In genomic region chr22:43481528-43482309, GRCh38 we compare ENCODE assay signal across 9 cellular contexts.
DNase-seq lines count a peak whose midpoint lies in the region; ATAC-seq and TF ChIP-seq lines count a peak whose summit lies in the region.
"Had no signal": no experiment of that assay in that cellular context is flagged by ENCODE, and none has a peak within 500 bp of the region (broad histone marks: within the 10 kb centered on the region; RNA-seq: fewer than 3 reads in every experiment).

No MANE protein-coding gene starts in this region.

- no peak for TF ChIP-seq CTCF in HEK293 (tag by site-specific recombination; IDR thresholded peaks at IDR 0.05)

- peaks cover 0 to 2% of the 10 kb centered on the region in 2 donors for H3K4me1 Mint-ChIP-seq in effector memory CD8-positive, alpha-beta T cell (ENCODE audit: low read depth in 2 of 2)

- H3K9me3 ChIP-seq in HEK293 (ENCODE audit: control insufficient read depth, insufficient read depth, low read depth, low read length), result no peaks in the 10 kb centered on the region

- ATAC-seq in GM19395 (IDR thresholded peaks at IDR 0.05; ENCODE audit: unreplicated experiment) (no peak), GM21447 (IDR thresholded peaks at IDR 0.05; ENCODE audit: unreplicated experiment) (no peak)
- no peak for ATAC-seq in effector memory CD8-positive, alpha-beta T cell (replicated peaks)

- peaks cover 2% of the 10 kb centered on the region in 2 donors for H3K27me3 Mint-ChIP-seq in effector memory CD8-positive, alpha-beta T cell

- peak overlapping the region in 1 of 2 donors; percentile 6 for H3K4me3 Mint-ChIP-seq in effector memory CD8-positive, alpha-beta T cell

- H3K36me3 Mint-ChIP-seq in effector memory CD8-positive, alpha-beta T cell (ENCODE audit: insufficient read depth), result no peaks in the 10 kb centered on the region

- CTCF ChIA-PET in HEK293 (lab: Yijun Ruan, JAX), result interaction anchor here (0.7 to 1.4 kb wide), 4 partner anchors 9 to 250 kb away, joined by 3 to 5 read pairs (median 4); no protein-coding TSS in a partner anchor

- no peaks in the 10 kb centered on the region for H3K9me3 Mint-ChIP-seq in effector memory CD8-positive, alpha-beta T cell

- DNase-seq in ELF-1 (ENCODE audit: low read depth, low spot score) (peak; percentile 15), middle frontal gyrus (ENCODE audit: extremely low spot score, low spot score) (peak; percentile 57), NCI-H774 (lab: John Stamatoyannopoulos, UW) (no peak)
- peak; percentile 15 to 16 for DNase-seq in activated CD4-positive, alpha-beta T cell treated with anti-CD3 and anti-CD28 coated beads, Interleukin-2, amount 50 U/mL, for 48 hours
- DNase-seq in effector memory CD8-positive, alpha-beta T cell, result no peak

- H3K4me3 ChIP-seq in HEK293 (ENCODE audit: low read depth, low read length), result no peak overlapping the region
- H3K4me3 ChIP-seq: skin epidermis had no signal

- no peaks in the 10 kb centered on the region for H3K4me1 ChIP-seq in HEK293 (ENCODE audit: control insufficient read depth, insufficient read depth, low read length)

- H3K27ac Mint-ChIP-seq in effector memory CD8-positive, alpha-beta T cell, result no peak overlapping the region

- H3K36me3 ChIP-seq in HEK293 (ENCODE audit: control insufficient read depth in 2 of 2, insufficient read depth in 1 of 2, low read length in 2 of 2), result no peaks in the 10 kb centered on the region

- no peak overlapping the region for H3K27ac ChIP-seq in HEK293 (ENCODE audit: extremely low read depth, low read depth, low read length)

- POLR2A ChIA-PET in HEK293 (lab: Yijun Ruan, JAX), result interaction anchor here (0.6 kb wide), 1 partner anchor 136 kb away, joined by 4 read pairs; no protein-coding TSS in a partner anchor

TF ChIP-seq in HEK293, 187 proteins besides CTCF, POLR2A, EP300 and RAD21:
- TF ChIP-seq SP7 (tag by site-specific recombination; IDR thresholded peaks at IDR 0.05) (no peak), ZNF518A (tag by site-specific recombination; conservative IDR thresholded peaks at IDR 0.05; ENCODE audit: low read depth) (no peak), ZNF654 (tag by site-specific recombination; IDR thresholded peaks at IDR 0.05; ENCODE audit: low read depth) (0 out of 2 replicates have a peak, but pooled peaks have one; percentile 13), ZNF148 (tag by site-specific recombination; IDR thresholded peaks at IDR 0.05; ENCODE audit: borderline replicate concordance) (no peak), ZIC2 (tag by site-specific recombination; IDR thresholded peaks at IDR 0.05) (peak; percentile 46), ZNF354C (tag by site-specific recombination; IDR thresholded peaks at IDR 0.05; ENCODE audit: borderline replicate concordance, low read depth) (no peak), ZNF488 (tag by site-specific recombination; IDR thresholded peaks at IDR 0.05) (no peak), ZNF184 (tag by site-specific recombination; IDR thresholded peaks at IDR 0.05) (no peak), ZBTB48 (tag by site-specific recombination; IDR thresholded peaks at IDR 0.05) (no peak), REPIN1 (tag by site-specific recombination; IDR thresholded peaks at IDR 0.05; ENCODE audit: low read depth) (no peak), GLIS1 (tag by site-specific recombination; IDR thresholded peaks at IDR 0.05) (0 out of 2 replicates have a peak, but pooled peaks have one; percentile 17), ZBTB11 (tag by site-specific recombination; conservative IDR thresholded peaks at IDR 0.05; ENCODE audit: low read depth) (no peak)
TF ChIP-seq in HEK293: peak in this region for 3.

Comparison
In these comparisons a context has a peak if more than half of its experiments do, and no peak if none do; other contexts are left out.
1. DNase-seq: peak in ELF-1 (single experiment), activated CD4-positive, alpha-beta T cell treated with anti-CD3 and anti-CD28 coated beads, Interleukin-2, amount 50 U/mL, for 48 hours (2 of 2) and middle frontal gyrus (single experiment); none in NCI-H774 (single experiment) and effector memory CD8-positive, alpha-beta T cell (0 of 3).